In genomic region chr2:234044157-234044556, GRCh38 we compare ENCODE assay signal across 17 cellular contexts. TPM values are rescaled to one million over a fixed set of nuclear protein-coding genes. Genes with fewer than 3 reads are reported as not detected.
A peak's percentile ranks its signal among the peaks of the same experiment; 100 is the strongest.
DNase-seq lines count a peak whose midpoint lies in the region; ATAC-seq and TF ChIP-seq lines count a peak whose summit lies in the region.
"Had no signal": no experiment of that assay in that cellular context is flagged by ENCODE, and none has a peak within 500 bp of the region (broad histone marks: within the 10 kb centered on the region; RNA-seq: fewer than 3 reads in every experiment).

No MANE protein-coding gene starts in this region.

- POLR2A ChIA-PET in IMR-90 (lab: Charles Lee; ENCODE audit: unreplicated experiment), result no interaction called here

- no peak overlapping the region for H2AK9ac ChIP-seq in IMR-90 (replicated peaks; ENCODE audit: low read depth, low read length, poor library complexity)

- H3K14ac ChIP-seq in IMR-90 (replicated peaks; ENCODE audit: low read depth, low read length), result no peak overlapping the region

- no peak for TF ChIP-seq RAD21 in IMR-90 (IDR thresholded peaks at IDR 0.05; ENCODE audit: low read length)

- H3K23ac ChIP-seq in IMR-90 (ENCODE audit: low read depth, low read length), result no peak overlapping the region

- H3K27me3 ChIP-seq in IMR-90 (ENCODE audit: control insufficient read depth, insufficient read depth, low read length), result peaks cover 3% of the 10 kb centered on the region; the same call in 1 of the 2 replicates
- H3K27me3 ChIP-seq: BLaER1, thyroid gland had no signal

- no peak overlapping the region for H3K9ac ChIP-seq in IMR-90 (ENCODE audit: low read depth, low read length)
- H3K9ac ChIP-seq: BLaER1 had no signal

- H3K4ac ChIP-seq in IMR-90 (ENCODE audit: low read depth, low read length), result no peak overlapping the region

- DNase-seq in AG09309 (ENCODE audit: low read depth), result peak; percentile 21
- peak; percentile 92 for DNase-seq in IMR-90
- DNase-seq in astrocyte of the cerebellum (ENCODE audit: low read depth), result peak; percentile 89
- peak; percentile 82 for DNase-seq in iris pigment epithelial cell (ENCODE audit: low read depth)
- DNase-seq in activated CD4-positive, alpha-beta T cell treated with anti-CD3 and anti-CD28 coated beads, Interleukin-2, amount 50 U/mL, for 1 hour, result no peak
- no peak for DNase-seq in effector CD4-positive, alpha-beta T cell
- DNase-seq: GOT3; MM.1S; NK-92 treated with Interleukin-12 subunit alpha and Interleukin-12 subunit beta, amount 100 ng/mL, for 24 hours; thyroid gland had no signal

- no peak overlapping the region for H3K4me2 ChIP-seq in IMR-90 (ENCODE audit: low read depth, low read length)
- H3K4me2 ChIP-seq: BLaER1 had no signal

- no peaks in the 10 kb centered on the region for H3K4me1 ChIP-seq in IMR-90 (ENCODE audit: control insufficient read depth, insufficient read depth, low read length)
- H3K4me1 ChIP-seq: BLaER1, thyroid gland had no signal

- intact Hi-C loops in IMR-90 (cut with micrococcal nuclease), result no loop called here

- 0 out of 2 replicates have a peak, but pooled peaks cover 3% of the 10 kb centered on the region for H3K9me3 ChIP-seq in IMR-90 (ENCODE audit: control insufficient read depth, insufficient read depth, low read length)
- H3K9me3 ChIP-seq: thyroid gland had no signal

- WGBS in IMR-90 (ENCODE audit: extremely low coverage in 2 of 2, insufficient read length in 1 of 2), 2 experiments, result no CpG with 5 or more reads among the region's 1 CpG

- BruUV-seq in IMR-90 (replicated peaks; lab: Mats Ljungman, UMichigan), result no TSS peak

- H3K79me1 ChIP-seq in IMR-90 (ENCODE audit: low read depth in 1 of 2, low read length in 2 of 2), result no peaks in the 10 kb centered on the region

- no peaks in the 10 kb centered on the region for H3K36me3 ChIP-seq in IMR-90 (ENCODE audit: control insufficient read depth, insufficient read depth, low read length)
- H3K36me3 ChIP-seq: BLaER1, thyroid gland had no signal

- H2BK20ac ChIP-seq in IMR-90 (ENCODE audit: low read depth, low read length), result no peak overlapping the region

- no peak overlapping the region for H4K5ac ChIP-seq in IMR-90 (ENCODE audit: low read depth, low read length)

- no peak for TF ChIP-seq CTCF in AG09309 (IDR thresholded peaks at IDR 0.05; ENCODE audit: control insufficient read depth, insufficient read depth, low read depth, low read length, missing control alignments)
- no peak for TF ChIP-seq CTCF in IMR-90 (conservative IDR thresholded peaks at IDR 0.05; ENCODE audit: low read depth, low read length)
- TF ChIP-seq CTCF in astrocyte of the cerebellum (IDR thresholded peaks at IDR 0.05; ENCODE audit: low read depth, low read length, missing control alignments), result no peak

- no peaks in the 10 kb centered on the region for H4K20me1 ChIP-seq in IMR-90 (ENCODE audit: insufficient read depth, low read length)
- H4K20me1 ChIP-seq: BLaER1 had no signal

- no peak overlapping the region for H3K4me3 ChIP-seq in AG09309 (ENCODE audit: control insufficient read depth, low read depth, low read length)
- no peak overlapping the region for H3K4me3 ChIP-seq in IMR-90 (ENCODE audit: insufficient read depth, low read depth, low read length)
- H3K4me3 ChIP-seq in astrocyte of the cerebellum (ENCODE audit: low read depth, low read length), result no peak overlapping the region
- H3K4me3 ChIP-seq: BLaER1, SK-N-MC, thyroid gland had no signal

- in situ Hi-C loops in IMR-90 (cut with MboI; ENCODE audit: low sequenced_read_pairs), result no loop called here
- in situ Hi-C loops in astrocyte of the cerebellum (cut with HindIII; ENCODE audit: low sequenced_read_pairs), result no loop called here

- H2BK15ac ChIP-seq in IMR-90 (ENCODE audit: low read depth, low read length), result no peak overlapping the region

- H2AK5ac ChIP-seq in IMR-90 (ENCODE audit: low read depth, low read length), result no peak overlapping the region

- CTCF ChIA-PET in IMR-90 (lab: Yijun Ruan, JAX), result no interaction called here

- TF ChIP-seq POLR2A in IMR-90 (IDR thresholded peaks at IDR 0.05; ENCODE audit: low read depth, low read length), result no peak

- no peak overlapping the region for H3K56ac ChIP-seq in IMR-90 (ENCODE audit: extremely low read depth, insufficient read depth, low read length)

- H2BK120ac ChIP-seq in IMR-90 (ENCODE audit: low read depth, low read length), result no peak overlapping the region

- no peak overlapping the region for H2BK5ac ChIP-seq in IMR-90 (ENCODE audit: low read depth, low read length, poor library complexity, severe bottlenecking)

- H4K8ac ChIP-seq in IMR-90 (ENCODE audit: low read depth in 2 of 2, low read length in 2 of 2), result no peak overlapping the region

- H2AFZ ChIP-seq in IMR-90 (replicated peaks; ENCODE audit: low read length, poor library complexity), result no peak overlapping the region

- H3K27ac ChIP-seq in IMR-90 (ENCODE audit: insufficient read depth, low read length), result peak overlapping the region; percentile 69; the same call in 1 of the 2 replicates
- H3K27ac ChIP-seq: BLaER1, SK-N-MC, thyroid gland, VCaP had no signal

- H3K18ac ChIP-seq in IMR-90 (ENCODE audit: low read depth, low read length), result no peak overlapping the region

- ATAC-seq in IMR-90 (ENCODE audit: low read depth) (peak; percentile 84), HG03354 (IDR thresholded peaks at IDR 0.05; ENCODE audit: poor library complexity, severe bottlenecking, unreplicated experiment) (no peak), HG03520 (IDR thresholded peaks at IDR 0.05; ENCODE audit: unreplicated experiment) (no peak)

- dilution Hi-C loops in IMR-90 (cut with HindIII; ENCODE audit: low sequenced_read_pairs, unreplicated experiment), result no loop called here

- H4K91ac ChIP-seq in IMR-90 (ENCODE audit: insufficient read depth, low read depth, low read length), result no peak overlapping the region

- no peaks in the 10 kb centered on the region for H3K9me1 ChIP-seq in IMR-90 (ENCODE audit: insufficient read depth, low read length)

TF ChIP-seq in IMR-90, 13 proteins besides CTCF, POLR2A, EP300 and RAD21:
- TF ChIP-seq FOS (IDR thresholded peaks at IDR 0.05; ENCODE audit: low read depth, low read length) (peak; percentile 32; the same call in 1 of the 2 replicates), USF2 (IDR thresholded peaks at IDR 0.05; ENCODE audit: low read depth, low read length) (no peak)

RNA-seq across cellular contexts. Expression of gene SPP2, which starts 6.3 kb away (rescaled TPM):
- not detected in 2 replicates for total RNA-seq in IMR-90 (2012; rRNA removed)
- not detected in 2 replicates for polyA plus RNA-seq in IMR-90 (2012; rRNA removed)
- not detected in 2 replicates for polyA plus RNA-seq in IMR-90 (2012; cell fraction: cytosol; rRNA removed)
- not detected in 2 replicates for polyA plus RNA-seq in IMR-90 (2012; cell fraction: nucleus; rRNA removed; ENCODE audit: low replicate concordance)
- total RNA-seq: activated CD8-positive, alpha-beta memory T cell treated with anti-CD3 and anti-CD28 coated beads for 36 hours; progenitor cell of endocrine pancreas; thyroid gland had no signal

Comparison
In these comparisons a context has a peak if more than half of its experiments do, and no peak if none do; other contexts are left out.
1. DNase-seq: peak in AG09309 (single experiment), IMR-90 (single experiment), astrocyte of the cerebellum (single experiment) and iris pigment epithelial cell (single experiment); none in activated CD4-positive, alpha-beta T cell treated with anti-CD3 and anti-CD28 coated beads, Interleukin-2, amount 50 U/mL, for 1 hour (single experiment) and effector CD4-positive, alpha-beta T cell (single experiment).